In the genomic region with DNA sequence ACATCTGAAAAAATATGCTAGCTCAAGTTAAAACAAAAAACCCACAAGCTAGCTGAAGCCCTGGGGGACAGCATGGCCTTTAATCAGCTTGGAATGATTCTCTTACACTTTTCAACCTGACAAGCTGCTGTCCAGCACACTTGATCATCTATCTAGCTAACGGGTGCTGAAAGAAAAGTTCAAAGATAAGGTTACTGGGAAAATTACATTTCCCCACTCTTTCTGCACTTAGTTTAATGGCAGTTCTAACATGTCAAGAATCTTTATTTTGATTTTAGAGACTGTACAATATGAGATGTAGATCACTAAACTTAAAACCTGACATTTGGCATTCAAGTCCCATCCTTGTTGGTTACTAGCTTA, we compare ENCODE assay signal across 26 cellular contexts. TPM values are rescaled to one million over a fixed set of nuclear protein-coding genes. Genes with fewer than 3 reads are reported as not detected.
DNase-seq lines count a peak whose midpoint lies in the region; ATAC-seq, FAIRE-seq and TF ChIP-seq lines count a peak whose summit lies in the region.
"Had no signal": no experiment of that assay in that cellular context is flagged by ENCODE, and none has a peak within 500 bp of the region (broad histone marks: within the 10 kb centered on the region; RNA-seq: fewer than 3 reads in every experiment).

No MANE protein-coding gene starts in this region.

- H3K27ac Mint-ChIP-seq in activated CD4-positive, alpha-beta T cell treated with anti-CD3 and anti-CD28 coated beads for 36 hours = peak overlapping the region; percentile 14
- H3K27ac Mint-ChIP-seq in activated CD4-positive, alpha-beta T cell treated with anti-CD3 and anti-CD28 coated beads, Interleukin-2, amount 10 ng/mL, durations not matched to agents 24 days and 14 days = no peak overlapping the region
- H3K27ac Mint-ChIP-seq in central memory CD8-positive, alpha-beta T cell (ENCODE audit: low read depth) = peak overlapping the region; percentile 36
- H3K27ac Mint-ChIP-seq in activated CD4-positive, alpha-beta T cell treated with anti-CD3 and anti-CD28 coated beads, Interleukin-2, amount 10 ng/mL, durations not matched to agents 7 days and 5 days = no peak overlapping the region
- H3K27ac Mint-ChIP-seq: neural progenitor cell had no signal

- FAIRE-seq in GM19239 (lab: Jason Lieb, UNC) = no peak

- no peak overlapping the region for H3K4me2 ChIP-seq in parathyroid adenoma (ENCODE audit: low read length)
- H3K4me2 ChIP-seq: neural progenitor cell had no signal

- peak overlapping the region; percentile 13 for H3K27ac ChIP-seq in parathyroid adenoma
- H3K27ac ChIP-seq: 22Rv1, ascending aorta, neural progenitor cell, stomach had no signal

- no peaks in the 10 kb centered on the region for H3K9me3 Mint-ChIP-seq in activated CD4-positive, alpha-beta T cell treated with anti-CD3 and anti-CD28 coated beads for 36 hours (ENCODE audit: low read depth)
- H3K9me3 Mint-ChIP-seq in activated CD4-positive, alpha-beta T cell treated with anti-CD3 and anti-CD28 coated beads, Interleukin-2, amount 10 ng/mL, durations not matched to agents 24 days and 14 days = no peaks in the 10 kb centered on the region
- no peaks in the 10 kb centered on the region for H3K9me3 Mint-ChIP-seq in central memory CD8-positive, alpha-beta T cell
- no peaks in the 10 kb centered on the region for H3K9me3 Mint-ChIP-seq in activated CD4-positive, alpha-beta T cell treated with anti-CD3 and anti-CD28 coated beads, Interleukin-2, amount 10 ng/mL, durations not matched to agents 7 days and 5 days
- H3K9me3 Mint-ChIP-seq: activated naive CD4-positive, alpha-beta T cell treated with anti-CD3 and anti-CD28 coated beads for 36 hours; neural progenitor cell; T-cell had no signal

- intact Hi-C loops in activated CD4-positive, alpha-beta T cell treated with anti-CD3 and anti-CD28 coated beads for 36 hours (cut with DNase I, micrococcal nuclease) = loop anchor here in 1 of 2 experiments (10.0 kb wide), 1 partner anchor 205 kb away; the partner anchor contains the start of gene SEMG2
- intact Hi-C loops in activated CD4-positive, alpha-beta T cell treated with anti-CD3 and anti-CD28 coated beads, Interleukin-2, amount 10 ng/mL, durations not matched to agents 24 days and 14 days (cut with micrococcal nuclease) = no loop called here

- no peak for TF ChIP-seq CTCF in parathyroid adenoma (IDR thresholded peaks at IDR 0.05)

- no peaks in the 10 kb centered on the region for H3K36me3 ChIP-seq in parathyroid adenoma (ENCODE audit: control insufficient read depth, insufficient read depth, low read length)

- no peak overlapping the region for H3K9ac ChIP-seq in parathyroid adenoma
- H3K9ac ChIP-seq: neural progenitor cell had no signal

- H3K4me1 Mint-ChIP-seq in activated CD4-positive, alpha-beta T cell treated with anti-CD3 and anti-CD28 coated beads for 36 hours = peaks cover 66% of the 10 kb centered on the region
- H3K4me1 Mint-ChIP-seq in activated CD4-positive, alpha-beta T cell treated with anti-CD3 and anti-CD28 coated beads, Interleukin-2, amount 10 ng/mL, durations not matched to agents 24 days and 14 days = peaks cover 16% of the 10 kb centered on the region
- H3K4me1 Mint-ChIP-seq in central memory CD8-positive, alpha-beta T cell = peaks cover 63% of the 10 kb centered on the region
- peaks cover 42% of the 10 kb centered on the region for H3K4me1 Mint-ChIP-seq in activated CD4-positive, alpha-beta T cell treated with anti-CD3 and anti-CD28 coated beads, Interleukin-2, amount 10 ng/mL, durations not matched to agents 7 days and 5 days
- H3K4me1 Mint-ChIP-seq: neural progenitor cell had no signal

- no peak for TF ChIP-seq EP300 in Ishikawa (IDR thresholded peaks at IDR 0.05; ENCODE audit: borderline replicate concordance)

- no peak overlapping the region for H2AFZ ChIP-seq in parathyroid adenoma
- H2AFZ ChIP-seq: neural progenitor cell had no signal

- H3K4me3 ChIP-seq in parathyroid adenoma (ENCODE audit: low read depth, low read length) = no peak overlapping the region
- H3K4me3 ChIP-seq: ascending aorta, MG63, neural progenitor cell, stomach had no signal

- no peaks in the 10 kb centered on the region for H3K27me3 ChIP-seq in parathyroid adenoma (ENCODE audit: control insufficient read depth, insufficient read depth, low read length)
- H3K27me3 ChIP-seq: ascending aorta, MG63, neural progenitor cell, stomach had no signal

- no peaks in the 10 kb centered on the region for H3K9me3 ChIP-seq in parathyroid adenoma (ENCODE audit: control insufficient read depth, low read length)
- H3K9me3 ChIP-seq: ascending aorta, Caco-2, MG63, stomach had no signal

- H3K79me2 ChIP-seq in parathyroid adenoma = no peaks in the 10 kb centered on the region

- H3K36me3 Mint-ChIP-seq in activated CD4-positive, alpha-beta T cell treated with anti-CD3 and anti-CD28 coated beads for 36 hours (ENCODE audit: low read depth) = peaks cover 56% of the 10 kb centered on the region
- peaks cover 61% of the 10 kb centered on the region for H3K36me3 Mint-ChIP-seq in activated CD4-positive, alpha-beta T cell treated with anti-CD3 and anti-CD28 coated beads, Interleukin-2, amount 10 ng/mL, durations not matched to agents 24 days and 14 days (ENCODE audit: low read depth)
- peaks cover 75% of the 10 kb centered on the region for H3K36me3 Mint-ChIP-seq in central memory CD8-positive, alpha-beta T cell (ENCODE audit: insufficient read depth)
- H3K36me3 Mint-ChIP-seq in activated CD4-positive, alpha-beta T cell treated with anti-CD3 and anti-CD28 coated beads, Interleukin-2, amount 10 ng/mL, durations not matched to agents 7 days and 5 days (ENCODE audit: low read depth) = peaks cover 75% of the 10 kb centered on the region
- H3K36me3 Mint-ChIP-seq: neural progenitor cell had no signal

- CTCF ChIA-PET in activated CD4-positive, alpha-beta T cell treated with anti-CD3 and anti-CD28 coated beads for 36 hours (lab: Charles Lee) = interaction anchor here (0.6 to 3.6 kb wide), 10 partner anchors 8 to 274 kb away, joined by 3 to 23 read pairs (median 3); no protein-coding TSS in a partner anchor
- CTCF ChIA-PET in activated CD4-positive, alpha-beta T cell treated with anti-CD3 and anti-CD28 coated beads, Interleukin-2, amount 10 ng/mL, durations not matched to agents 7 days and 5 days (lab: Charles Lee) = interaction anchor here (1.0 to 1.8 kb wide), 2 partner anchors 38 to 354 kb away, joined by 4 to 5 read pairs; no protein-coding TSS in a partner anchor

- TF ChIP-seq RAD21 in Ishikawa (IDR thresholded peaks at IDR 0.05; ENCODE audit: low read depth) = no peak

- H3K27me3 Mint-ChIP-seq in activated CD4-positive, alpha-beta T cell treated with anti-CD3 and anti-CD28 coated beads for 36 hours = no peaks in the 10 kb centered on the region
- H3K27me3 Mint-ChIP-seq in activated CD4-positive, alpha-beta T cell treated with anti-CD3 and anti-CD28 coated beads, Interleukin-2, amount 10 ng/mL, durations not matched to agents 24 days and 14 days = no peaks in the 10 kb centered on the region
- no peaks in the 10 kb centered on the region for H3K27me3 Mint-ChIP-seq in central memory CD8-positive, alpha-beta T cell
- no peaks in the 10 kb centered on the region for H3K27me3 Mint-ChIP-seq in activated CD4-positive, alpha-beta T cell treated with anti-CD3 and anti-CD28 coated beads, Interleukin-2, amount 10 ng/mL, durations not matched to agents 7 days and 5 days
- H3K27me3 Mint-ChIP-seq: progenitor cell of endocrine pancreas, T-cell had no signal

- no peak overlapping the region for H3K4me3 Mint-ChIP-seq in activated CD4-positive, alpha-beta T cell treated with anti-CD3 and anti-CD28 coated beads for 36 hours
- H3K4me3 Mint-ChIP-seq in activated CD4-positive, alpha-beta T cell treated with anti-CD3 and anti-CD28 coated beads, Interleukin-2, amount 10 ng/mL, durations not matched to agents 24 days and 14 days = no peak overlapping the region
- no peak overlapping the region for H3K4me3 Mint-ChIP-seq in central memory CD8-positive, alpha-beta T cell
- H3K4me3 Mint-ChIP-seq in activated CD4-positive, alpha-beta T cell treated with anti-CD3 and anti-CD28 coated beads, Interleukin-2, amount 10 ng/mL, durations not matched to agents 7 days and 5 days = no peak overlapping the region
- H3K4me3 Mint-ChIP-seq: activated naive CD4-positive, alpha-beta T cell treated with anti-CD3 and anti-CD28 coated beads for 36 hours; neural progenitor cell; T-cell had no signal

- POLR2A ChIA-PET in activated CD4-positive, alpha-beta T cell treated with anti-CD3 and anti-CD28 coated beads for 36 hours (lab: Charles Lee) = no interaction called here
- POLR2A ChIA-PET in activated CD4-positive, alpha-beta T cell treated with anti-CD3 and anti-CD28 coated beads, Interleukin-2, amount 10 ng/mL, durations not matched to agents 7 days and 5 days (lab: Charles Lee) = no interaction called here

- no peak for DNase-seq in activated CD4-positive, alpha-beta T cell treated with anti-CD3 and anti-CD28 coated beads for 36 hours
- DNase-seq in activated CD4-positive, alpha-beta T cell treated with anti-CD3 and anti-CD28 coated beads, Interleukin-2, amount 10 ng/mL, durations not matched to agents 24 days and 14 days = no peak
- no peak for DNase-seq in central memory CD8-positive, alpha-beta T cell (ENCODE audit: low spot score in 2 of 2)
- DNase-seq in activated CD4-positive, alpha-beta T cell treated with anti-CD3 and anti-CD28 coated beads, Interleukin-2, amount 10 ng/mL, durations not matched to agents 7 days and 5 days = no peak
- DNase-seq in GM19239 (ENCODE audit: insufficient read length, low spot score) (no peak), NCI-H2107 treated with DMSO at 0.1 percent for 48 hours (lab: John Stamatoyannopoulos, UW; ENCODE audit: unreplicated experiment) (no peak)
- DNase-seq: activated CD4-positive, alpha-beta T cell treated with anti-CD3 and anti-CD28 coated beads, Interleukin-2, amount 50 U/mL, for 1 hour; activated naive CD4-positive, alpha-beta T cell treated with anti-CD3 and anti-CD28 coated beads for 36 hours; AML-193; effector CD8-positive, alpha-beta T cell; H7; MG63; NCI-H146; NCI-H2171 treated with DMSO at 0.1 percent for 48 hours; NCI-H526 treated with DMSO at 0.1 percent for 48 hours; SHP77; stimulated activated CD4-positive, alpha-beta T cell treated with anti-CD3 and anti-CD28 coated beads, Interleukin-2, amount 100 ng/mL, for 24 hours; stomach; T-cell had no signal

- ATAC-seq in activated CD4-positive, alpha-beta T cell treated with anti-CD3 and anti-CD28 coated beads for 36 hours = no peak
- no peak for ATAC-seq in central memory CD8-positive, alpha-beta T cell (replicated peaks; ENCODE audit: extremely low read depth, poor library complexity, severe bottlenecking)
- ATAC-seq: T-cell had no signal

- peaks cover 8% of the 10 kb centered on the region for H3K4me1 ChIP-seq in parathyroid adenoma
- H3K4me1 ChIP-seq: ascending aorta, neural progenitor cell had no signal

RNA-seq across cellular contexts. Expression of gene STK4, which starts 53.4 kb away (rescaled TPM):
- total RNA-seq in activated CD4-positive, alpha-beta T cell treated with anti-CD3 and anti-CD28 coated beads for 36 hours = 100 to 1,000 TPM; 156 to 164 TPM
- 141 and 143 TPM in 2 replicates for total RNA-seq in activated CD4-positive, alpha-beta T cell treated with anti-CD3 and anti-CD28 coated beads, Interleukin-2, amount 10 ng/mL, durations not matched to agents 24 days and 14 days
- 100 to 1,000 TPM; 201 to 229 TPM for total RNA-seq in activated CD4-positive, alpha-beta T cell treated with anti-CD3 and anti-CD28 coated beads, Interleukin-2, amount 10 ng/mL, durations not matched to agents 7 days and 5 days

RNA-seq across cellular contexts. Expression of gene TOMM34, which starts 59.5 kb away (rescaled TPM):
- total RNA-seq in activated CD4-positive, alpha-beta T cell treated with anti-CD3 and anti-CD28 coated beads for 36 hours = 10 to 100 TPM; 56.5 to 61.2 TPM
- 63.4 and 64.5 TPM in 2 replicates for total RNA-seq in activated CD4-positive, alpha-beta T cell treated with anti-CD3 and anti-CD28 coated beads, Interleukin-2, amount 10 ng/mL, durations not matched to agents 24 days and 14 days
- 10 to 100 TPM; 21.4 to 23.3 TPM for total RNA-seq in activated CD4-positive, alpha-beta T cell treated with anti-CD3 and anti-CD28 coated beads, Interleukin-2, amount 10 ng/mL, durations not matched to agents 7 days and 5 days

Comparison
In these comparisons a context has a peak if more than half of its experiments do, and no peak if none do; other contexts are left out.
1. H3K27ac Mint-ChIP-seq: peak in activated CD4-positive, alpha-beta T cell treated with anti-CD3 and anti-CD28 coated beads for 36 hours (single experiment) and central memory CD8-positive, alpha-beta T cell (single experiment); none in activated CD4-positive, alpha-beta T cell treated with anti-CD3 and anti-CD28 coated beads, Interleukin-2, amount 10 ng/mL, durations not matched to agents 24 days and 14 days (single experiment) and activated CD4-positive, alpha-beta T cell treated with anti-CD3 and anti-CD28 coated beads, Interleukin-2, amount 10 ng/mL, durations not matched to agents 7 days and 5 days (single experiment).